In the genomic region with DNA sequence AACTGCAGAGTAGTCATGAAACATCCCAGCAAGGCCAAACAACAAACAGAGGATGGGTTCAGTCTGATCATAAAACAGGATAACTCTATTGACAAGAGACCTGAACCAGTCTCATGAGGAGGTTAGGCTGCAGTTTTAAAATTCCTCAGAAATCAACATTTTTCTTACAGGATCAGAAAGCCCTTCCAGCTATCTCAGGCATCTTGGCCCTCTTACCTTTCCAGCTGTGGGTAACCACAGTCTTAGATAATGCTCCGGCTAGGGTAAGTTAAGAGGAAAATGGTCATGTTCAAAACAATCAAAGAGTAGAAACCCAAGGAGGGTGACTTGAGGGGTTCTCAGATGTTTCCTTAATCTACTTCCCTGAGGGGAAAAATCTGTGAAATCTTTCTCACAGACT, we compare ENCODE assay signal across 27 cellular contexts. TPM values are rescaled to one million over a fixed set of nuclear protein-coding genes. Genes with fewer than 3 reads are reported as not detected.
DNase-seq lines count a peak whose midpoint lies in the region; ATAC-seq, FAIRE-seq and TF ChIP-seq lines count a peak whose summit lies in the region.
"Had no signal": no experiment of that assay in that cellular context is flagged by ENCODE, and none has a peak within 500 bp of the region (broad histone marks: within the 10 kb centered on the region; RNA-seq: fewer than 3 reads in every experiment).

No MANE protein-coding gene starts in this region.

- TF ChIP-seq CTCF in IMR-90 (conservative IDR thresholded peaks at IDR 0.05; ENCODE audit: low read depth, low read length) = no peak
- no peak for TF ChIP-seq CTCF in astrocyte (IDR thresholded peaks at IDR 0.05; ENCODE audit: insufficient read depth, low read depth, low read length)
- no peak for TF ChIP-seq CTCF in BE2C (IDR thresholded peaks at IDR 0.05; ENCODE audit: low read depth, low read length)

- no peak overlapping the region for H3K23ac ChIP-seq in IMR-90 (ENCODE audit: low read depth, low read length)

- H3K27me3 ChIP-seq in IMR-90 (ENCODE audit: control insufficient read depth, insufficient read depth, low read length) (no peaks in the 10 kb centered on the region), astrocyte (ENCODE audit: insufficient read depth, low read length) (no peaks in the 10 kb centered on the region), BE2C (peaks cover 3% of the 10 kb centered on the region; the same call in 1 of the 2 replicates)
- H3K27me3 ChIP-seq: Peyer's patch had no signal

- H3K27me3 Mint-ChIP-seq in astrocyte (ENCODE audit: low read depth, unreplicated experiment) = no peaks in the 10 kb centered on the region
- H3K27me3 Mint-ChIP-seq: IgD-negative memory B cell had no signal

- BruUV-seq in IMR-90 (replicated peaks; lab: Mats Ljungman, UMichigan) = no TSS peak

- H4K8ac ChIP-seq in IMR-90 (ENCODE audit: low read depth in 2 of 2, low read length in 2 of 2) = no peak overlapping the region

- peak overlapping the region; percentile 30; the same call in 1 of the 2 replicates for H3K18ac ChIP-seq in IMR-90 (ENCODE audit: low read depth, low read length)

- H3K27ac ChIP-seq in IMR-90 (ENCODE audit: insufficient read depth, low read length) (no peak overlapping the region), astrocyte (ENCODE audit: low read depth, low read length) (no peak overlapping the region)
- H3K27ac ChIP-seq: C4-2B, KMS-11, Peyer's patch, SK-N-MC had no signal

- no peak for FAIRE-seq in astrocyte (lab: Jason Lieb, UNC)
- FAIRE-seq: A204.1, GM12892 had no signal

- H2AK5ac ChIP-seq in IMR-90 (ENCODE audit: low read depth, low read length) = no peak overlapping the region

- WGBS in IMR-90 (ENCODE audit: extremely low coverage in 2 of 2, insufficient read length in 1 of 2), 2 experiments = no CpG with 5 or more reads among the region's 1 CpG

- H2BK120ac ChIP-seq in IMR-90 (ENCODE audit: low read depth, low read length) = no peak overlapping the region

- H3K79me1 ChIP-seq in IMR-90 (ENCODE audit: low read depth in 1 of 2, low read length in 2 of 2) = no peaks in the 10 kb centered on the region

- dilution Hi-C loops in IMR-90 (cut with HindIII; ENCODE audit: low sequenced_read_pairs, unreplicated experiment) = no loop called here

- no peaks in the 10 kb centered on the region for H3K9me1 ChIP-seq in IMR-90 (ENCODE audit: insufficient read depth, low read length)

- no peak overlapping the region for H3K14ac ChIP-seq in IMR-90 (replicated peaks; ENCODE audit: low read depth, low read length)

- ATAC-seq in IMR-90 (ENCODE audit: low read depth) (no peak), left cardiac atrium (no peak)
- ATAC-seq: CD8-positive, alpha-beta T cell; HCT116 had no signal

- peak; percentile 36 for DNase-seq in IMR-90
- DNase-seq in astrocyte (ENCODE audit: low read depth) = peak; percentile 87
- DNase-seq in glomerular visceral epithelial cell (ENCODE audit: extremely low spot score) = peak; percentile 5
- peak; percentile 36 for DNase-seq in renal cortical epithelial cell (ENCODE audit: low read depth)
- no peak for DNase-seq in DMS79 (lab: John Stamatoyannopoulos, UW)
- no peak for DNase-seq in NCI-H1694 treated with DMSO at 0.1 percent for 48 hours (lab: John Stamatoyannopoulos, UW)
- no peak for DNase-seq in BE2C
- no peak for DNase-seq in left cardiac atrium
- DNase-seq: CD8-positive, alpha-beta T cell; DMS 273 treated with DMSO at 0.1 percent for 48 hours; DMS79 treated with DMSO at 0.1 percent for 48 hours; GF-D8; NCI-H1048; NCI-H1417; NCI-H187 treated with DMSO at 0.1 percent for 48 hours; NCI-H2107; NCI-H526 treated with DMSO at 0.1 percent for 48 hours; OCI-M1; Peyer's patch; SIG-M5 had no signal

- H4K91ac ChIP-seq in IMR-90 (ENCODE audit: insufficient read depth, low read depth, low read length) = no peak overlapping the region

- no peak for TF ChIP-seq RAD21 in IMR-90 (IDR thresholded peaks at IDR 0.05; ENCODE audit: low read length)

- CTCF ChIA-PET in IMR-90 (lab: Yijun Ruan, JAX) = interaction anchor here (1.2 kb wide), 1 partner anchor 138 kb away, joined by 3 read pairs; no protein-coding TSS in a partner anchor

- no peaks in the 10 kb centered on the region for H3K36me3 Mint-ChIP-seq in astrocyte (ENCODE audit: low read depth, unreplicated experiment)
- H3K36me3 Mint-ChIP-seq: IgD-negative memory B cell had no signal

- H3K4me1 ChIP-seq in IMR-90 (ENCODE audit: control insufficient read depth, insufficient read depth, low read length) (peaks cover 9% of the 10 kb centered on the region), astrocyte (ENCODE audit: insufficient read depth, low read length) (peaks cover 10% of the 10 kb centered on the region), BE2C (no peaks in the 10 kb centered on the region)

- no peak overlapping the region for H3K56ac ChIP-seq in IMR-90 (ENCODE audit: extremely low read depth, insufficient read depth, low read length)

- no peak overlapping the region for H3K27ac Mint-ChIP-seq in astrocyte (ENCODE audit: unreplicated experiment)
- H3K27ac Mint-ChIP-seq: CD8-positive, alpha-beta T cell; IgD-negative memory B cell had no signal

- H3K9me3 Mint-ChIP-seq in astrocyte (ENCODE audit: unreplicated experiment) = no peaks in the 10 kb centered on the region
- H3K9me3 Mint-ChIP-seq: CD8-positive, alpha-beta T cell; IgD-negative memory B cell had no signal

- no peaks in the 10 kb centered on the region for H3K79me2 ChIP-seq in astrocyte (ENCODE audit: insufficient read depth, low read length)

- H3K4me3 ChIP-seq in IMR-90 (ENCODE audit: insufficient read depth, low read depth, low read length) = no peak overlapping the region
- H3K4me3 ChIP-seq in astrocyte (ENCODE audit: insufficient read depth, low read depth, low read length) = no peak overlapping the region
- H3K4me3 ChIP-seq in BE2C (ENCODE audit: low read depth, low read length) = no peak overlapping the region
- H3K4me3 ChIP-seq: Peyer's patch, SK-N-MC had no signal

- in situ Hi-C loops in IMR-90 (cut with MboI; ENCODE audit: low sequenced_read_pairs) = no loop called here

- H3K4ac ChIP-seq in IMR-90 (ENCODE audit: low read depth, low read length) = no peak overlapping the region

- POLR2A ChIA-PET in IMR-90 (lab: Charles Lee; ENCODE audit: unreplicated experiment) = no interaction called here

- H3K9ac ChIP-seq in IMR-90 (ENCODE audit: low read depth, low read length) = no peak overlapping the region
- H3K9ac ChIP-seq in astrocyte (ENCODE audit: low read length) = no peak overlapping the region
- H3K9ac ChIP-seq: KMS-11 had no signal

- H2BK20ac ChIP-seq in IMR-90 (ENCODE audit: low read depth, low read length) = no peak overlapping the region

- intact Hi-C loops in IMR-90 (cut with micrococcal nuclease) = no loop called here
- intact Hi-C loops in left cardiac atrium (cut with DNase I) = loop anchor here in 1 of 2 donors (10.0 kb wide), 1 partner anchor 544 kb away; no protein-coding TSS in a partner anchor

- peaks cover 13% of the 10 kb centered on the region for H3K4me1 Mint-ChIP-seq in astrocyte (ENCODE audit: low read depth, unreplicated experiment)

- TF ChIP-seq POLR2A in IMR-90 (IDR thresholded peaks at IDR 0.05; ENCODE audit: low read depth, low read length) = no peak

- H2AFZ ChIP-seq in IMR-90 (replicated peaks; ENCODE audit: low read length, poor library complexity) (no peak overlapping the region), astrocyte (ENCODE audit: low read depth, low read length) (no peak overlapping the region)

- no peak overlapping the region for H2BK15ac ChIP-seq in IMR-90 (ENCODE audit: low read depth, low read length)

- no peaks in the 10 kb centered on the region for H3K9me3 ChIP-seq in IMR-90 (ENCODE audit: control insufficient read depth, insufficient read depth, low read length)
- H3K9me3 ChIP-seq in astrocyte (ENCODE audit: insufficient read depth, low read depth, low read length) = no peaks in the 10 kb centered on the region
- no peaks in the 10 kb centered on the region for H3K9me3 ChIP-seq in BE2C
- H3K9me3 ChIP-seq: Peyer's patch had no signal

- no peak overlapping the region for H2BK5ac ChIP-seq in IMR-90 (ENCODE audit: low read depth, low read length, poor library complexity, severe bottlenecking)

- H3K4me2 ChIP-seq in IMR-90 (ENCODE audit: low read depth, low read length) (no peak overlapping the region), astrocyte (ENCODE audit: low read length) (peak overlapping the region; percentile 28)
- H3K4me2 ChIP-seq: KMS-11 had no signal

- H2AK9ac ChIP-seq in IMR-90 (replicated peaks; ENCODE audit: low read depth, low read length, poor library complexity) = no peak overlapping the region

- H4K5ac ChIP-seq in IMR-90 (ENCODE audit: low read depth, low read length) = no peak overlapping the region

- no peak overlapping the region for H3K4me3 Mint-ChIP-seq in astrocyte (ENCODE audit: unreplicated experiment)
- H3K4me3 Mint-ChIP-seq: CD8-positive, alpha-beta T cell; IgD-negative memory B cell had no signal

- no peaks in the 10 kb centered on the region for H4K20me1 ChIP-seq in IMR-90 (ENCODE audit: insufficient read depth, low read length)
- no peaks in the 10 kb centered on the region for H4K20me1 ChIP-seq in astrocyte (ENCODE audit: insufficient read depth, low read length)

- H3K36me3 ChIP-seq in IMR-90 (ENCODE audit: control insufficient read depth, insufficient read depth, low read length) = no peaks in the 10 kb centered on the region
- H3K36me3 ChIP-seq in astrocyte (ENCODE audit: insufficient read depth, low read length) = no peaks in the 10 kb centered on the region
- no peaks in the 10 kb centered on the region; the same call in 1 of the 2 replicates for H3K36me3 ChIP-seq in BE2C
- H3K36me3 ChIP-seq: Peyer's patch had no signal

TF ChIP-seq in IMR-90, 13 proteins besides CTCF, POLR2A, EP300 and RAD21 (continues in another document):
- TF ChIP-seq SMC3 (IDR thresholded peaks at IDR 0.05; ENCODE audit: low read depth, low read length) = no peak
- TF ChIP-seq MXI1 (IDR thresholded peaks at IDR 0.05; ENCODE audit: borderline replicate concordance, low read depth, low read length) = no peak
- TF ChIP-seq RFX5 (IDR thresholded peaks at IDR 0.05; ENCODE audit: low read depth, low read length) = no peak

RNA-seq across cellular contexts. Expression of gene CTSO, which starts 5.1 kb away (rescaled TPM):
- total RNA-seq in IMR-90 (2012; rRNA removed) (2.9 and 3.6 TPM in 2 replicates), astrocyte (3.7 and 6.5 TPM in 2 replicates), renal cortical epithelial cell (17.7 and 26.4 TPM in 2 replicates), left cardiac atrium (10 to 100 TPM; 10.0 to 10.2 TPM)
- polyA plus RNA-seq in IMR-90 (2012; rRNA removed) = 3.4 and 3.9 TPM in 2 replicates
- polyA plus RNA-seq in IMR-90 (2012; cell fraction: cytosol; rRNA removed) = 1.7 and 2.1 TPM in 2 replicates
- 0.48 and 3.7 TPM in 2 replicates for polyA plus RNA-seq in IMR-90 (2012; cell fraction: nucleus; rRNA removed; ENCODE audit: low replicate concordance)
- polyA plus RNA-seq in BE2C (2012; ENCODE audit: insufficient read depth, insufficient read length, low read depth) = 0.34 TPM

RNA-seq across cellular contexts. Expression of gene TDO2, which starts 45.0 kb away (rescaled TPM):
- total RNA-seq in IMR-90 (2012; rRNA removed) (0.18 and 0.28 TPM in 2 replicates), astrocyte (0.24 TPM in 1 of 2 replicates, not detected in the other), renal cortical epithelial cell (0.05 TPM in 1 of 2 replicates, not detected in the other), left cardiac atrium (not detected)
- 0.09 and 0.19 TPM in 2 replicates for polyA plus RNA-seq in IMR-90 (2012; rRNA removed)
- 0.02 TPM in 1 of 2 replicates, not detected in the other for polyA plus RNA-seq in IMR-90 (2012; cell fraction: cytosol; rRNA removed)
- polyA plus RNA-seq in IMR-90 (2012; cell fraction: nucleus; rRNA removed; ENCODE audit: low replicate concordance) = 0.03 and 0.46 TPM in 2 replicates
- polyA plus RNA-seq in BE2C (2012; ENCODE audit: insufficient read depth, insufficient read length, low read depth) = not detected
- total RNA-seq: CD8-positive, alpha-beta T cell had no signal
- polyA plus RNA-seq: IgD-negative memory B cell had no signal

Comparison
In these comparisons a context has a peak if more than half of its experiments do, and no peak if none do; other contexts are left out.
1. DNase-seq: peak in IMR-90 (single experiment), astrocyte (single experiment), glomerular visceral epithelial cell (single experiment) and renal cortical epithelial cell (single experiment); none in DMS79 (single experiment), NCI-H1694 treated with DMSO at 0.1 percent for 48 hours (single experiment), BE2C (single experiment) and left cardiac atrium (single experiment).